Comparison of ENCODE assay signal across 28 cellular contexts in the genomic region with DNA sequence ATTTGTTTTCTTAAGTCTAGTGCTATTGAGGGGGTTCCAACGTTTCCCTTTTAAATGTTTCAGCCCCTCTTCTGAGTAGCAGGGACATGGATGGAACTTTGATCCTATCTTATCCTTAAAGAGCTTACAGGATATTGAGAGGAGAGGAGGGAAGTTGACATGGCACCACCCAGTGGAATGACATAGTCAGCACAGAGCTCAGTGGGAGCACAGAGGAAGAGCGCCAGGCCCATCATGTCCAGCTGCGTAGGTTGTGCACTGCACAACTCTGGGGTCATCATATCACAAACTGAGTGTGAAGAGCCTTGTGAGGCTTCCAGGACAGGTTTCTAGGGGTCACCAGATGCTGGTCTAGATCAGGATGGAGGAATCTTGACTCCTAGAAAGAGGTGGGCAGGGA. TPM values are rescaled to one million over a fixed set of nuclear protein-coding genes. Genes with fewer than 3 reads are reported as not detected.
DNase-seq lines count a peak whose midpoint lies in the region; ATAC-seq, FAIRE-seq and TF ChIP-seq lines count a peak whose summit lies in the region.
"Had no signal": no experiment of that assay in that cellular context is flagged by ENCODE, and none has a peak within 500 bp of the region (broad histone marks: within the 10 kb centered on the region; RNA-seq: fewer than 3 reads in every experiment).

No MANE protein-coding gene starts in this region.

- no peak for TF ChIP-seq EP300 in K562 (IDR thresholded peaks at IDR 0.05; ENCODE audit: low read length)

- H3K4me1 Mint-ChIP-seq in HFFc6 (ENCODE audit: low read depth), result peaks cover 12% of the 10 kb centered on the region

- FAIRE-seq in K562 (lab: Jason Lieb, UNC) (no peak), kidney (lab: Jason Lieb, UNC) (no peak)
- FAIRE-seq: endometrium, GM12878 had no signal

- peaks cover 6% of the 10 kb centered on the region; the same call in 1 of the 2 replicates for H3K27me3 Mint-ChIP-seq in HFFc6 (ENCODE audit: insufficient read depth)

- in situ Hi-C loops in K562 (cut with MboI), result no loop called here

- DNase-seq in AG10803 (ENCODE audit: low read depth) (no peak), HFFc6 (no peak), K562 (ENCODE audit: extremely low read depth in 1 of 4, low spot score in 3 of 4) (peak in 2 of 4 experiments; percentile 12 to 23), kidney (peak; percentile 6), left cardiac atrium (no peak), NCI-H1436 treated with DMSO at 0.1 percent for 48 hours (lab: John Stamatoyannopoulos, UW) (no peak)
- DNase-seq: activated CD4-positive, CD25-positive, alpha-beta regulatory T cell treated with anti-CD3 and anti-CD28 coated beads, Interleukin-2, amount 50 U/mL, for 72 hours; activated CD8-positive, alpha-beta memory T cell treated with anti-CD3 and anti-CD28 coated beads, Interleukin-2, amount 10 ng/mL, durations not matched to agents 7 days and 5 days; activated gamma-delta T cell; Caco-2; cerebellar nuclear complex; gastrocnemius medialis; GM23248; naive B cell; NCI-H1694; NCI-H226; NK-92 treated with Interleukin-12 subunit alpha and Interleukin-12 subunit beta, amount 100 ng/mL, for 24 hours; stimulated activated CD4-positive, alpha-beta T cell treated with anti-CD3 and anti-CD28 coated beads, Interleukin-4, amount 100 ng/mL, for 1 hour; T-helper 2 cell had no signal

- H3K27ac ChIP-seq in K562 (ENCODE audit: extremely low read depth, low read depth, low read length), result no peak overlapping the region
- H3K27ac ChIP-seq in kidney (ENCODE audit: low read depth in 2 of 2, low read length in 2 of 2), result no peak overlapping the region
- H3K27ac ChIP-seq: gastrocnemius medialis, GM23248 had no signal

- no peak overlapping the region for H3K4me3 ChIP-seq in AG10803 (ENCODE audit: low read length)
- H3K4me3 ChIP-seq in K562, result no peak overlapping the region
- no peak overlapping the region for H3K4me3 ChIP-seq in kidney (ENCODE audit: low read length in 2 of 2)
- H3K4me3 ChIP-seq: gastrocnemius medialis, GM12878, GM23248, lung had no signal

- no TSS peak for BruUV-seq in K562 (replicated peaks; lab: Mats Ljungman, UMichigan)

- POLR2A ChIA-PET in K562 (lab: Yijun Ruan, JAX), result interaction anchor here (0.6 kb wide), 2 partner anchors 29 to 213 kb away, joined by 3 read pairs; no protein-coding TSS in a partner anchor

- peak; percentile 72 for ATAC-seq in K562
- no peak for ATAC-seq in left cardiac atrium
- no peak for ATAC-seq in GM21526 (IDR thresholded peaks at IDR 0.05; ENCODE audit: low FRiP score, unreplicated experiment)
- ATAC-seq in GM21381 (IDR thresholded peaks at IDR 0.05; ENCODE audit: unreplicated experiment), result no peak
- ATAC-seq: activated CD8-positive, alpha-beta memory T cell treated with anti-CD3 and anti-CD28 coated beads, Interleukin-2, amount 10 ng/mL, durations not matched to agents 7 days and 5 days; gastrocnemius medialis; GM12878 had no signal

- TF ChIP-seq POLR2A in K562 (conservative IDR thresholded peaks at IDR 0.05), result no peak

- H3K4me1 ChIP-seq in K562 (replicated peaks in 1 of 2; ENCODE audit: control insufficient read depth in 2 of 2, insufficient read depth in 2 of 2, low read length in 2 of 2), result peaks cover 0 to 10% of the 10 kb centered on the region in 2 experiments; a peak in 2 of 5 replicates
- H3K4me1 ChIP-seq in kidney (ENCODE audit: control insufficient read depth in 1 of 2, insufficient read depth in 1 of 2, low read depth in 1 of 2, low read length in 2 of 2), result peaks cover 0 to 3% of the 10 kb centered on the region in 2 donors
- H3K4me1 ChIP-seq: gastrocnemius medialis had no signal

- H3K27me3 ChIP-seq in K562 (ENCODE audit: control insufficient read depth in 2 of 2, insufficient read depth in 2 of 2, low read length in 2 of 2), result peaks cover 10 to 20% of the 10 kb centered on the region in 2 experiments; a peak in 4 of 5 replicates

- no peak overlapping the region for H3K27ac Mint-ChIP-seq in HFFc6
- H3K27ac Mint-ChIP-seq: activated CD8-positive, alpha-beta memory T cell treated with anti-CD3 and anti-CD28 coated beads, Interleukin-2, amount 10 ng/mL, durations not matched to agents 7 days and 5 days had no signal

- intact Hi-C loops in K562 (cut with micrococcal nuclease), result no loop called here
- intact Hi-C loops in kidney (cut with DNase I), result no loop called here
- intact Hi-C loops in left cardiac atrium (cut with DNase I), result no loop called here

- no peak overlapping the region for H3K4me2 ChIP-seq in K562 (ENCODE audit: insufficient read depth, low read length)

- no peaks in the 10 kb centered on the region for H3K9me3 ChIP-seq in K562 (replicated peaks; ENCODE audit: control insufficient read depth, insufficient read depth, low read depth, low read length)
- no peaks in the 10 kb centered on the region for H3K9me3 ChIP-seq in kidney (ENCODE audit: control insufficient read depth in 1 of 2, low read length in 2 of 2)
- H3K9me3 ChIP-seq: Caco-2, gastrocnemius medialis had no signal

- no peaks in the 10 kb centered on the region for H3K79me2 ChIP-seq in K562 (ENCODE audit: control insufficient read depth, insufficient read depth, low read length)

- CTCF ChIA-PET in K562 (lab: Yijun Ruan, JAX; ENCODE audit: low intra/inter-chr PET ratio), result no interaction called here

- no peak overlapping the region for H3K4me3 Mint-ChIP-seq in HFFc6
- H3K4me3 Mint-ChIP-seq: activated CD8-positive, alpha-beta memory T cell treated with anti-CD3 and anti-CD28 coated beads, Interleukin-2, amount 10 ng/mL, durations not matched to agents 7 days and 5 days; naive B cell had no signal

- H4K20me1 ChIP-seq in K562 (replicated peaks; ENCODE audit: control insufficient read depth, insufficient read depth, low read length), result peaks cover 5% of the 10 kb centered on the region; the same call in 1 of the 2 replicates

- 11% methylated on average over 3 of the region's 3 CpGs for WGBS in K562 (ENCODE audit: insufficient coverage, low coverage, missing lambda C conversion rate)

- no peaks in the 10 kb centered on the region for H3K9me3 Mint-ChIP-seq in HFFc6
- H3K9me3 Mint-ChIP-seq: naive B cell had no signal

- H3K36me3 ChIP-seq in K562 (ENCODE audit: control insufficient read depth, insufficient read depth, low read length), result no peaks in the 10 kb centered on the region
- H3K36me3 ChIP-seq in kidney (ENCODE audit: control insufficient read depth in 1 of 2, insufficient read depth in 2 of 2, low read length in 2 of 2), result no peaks in the 10 kb centered on the region
- H3K36me3 ChIP-seq: gastrocnemius medialis had no signal

- H3K9ac ChIP-seq in K562 (ENCODE audit: insufficient read depth in 1 of 2, low read depth in 2 of 2, low read length in 2 of 2) (no peak overlapping the region), kidney (ENCODE audit: low read length in 2 of 2) (no peak overlapping the region)
- H3K9ac ChIP-seq: GM23248 had no signal

- H3K9me1 ChIP-seq in K562 (ENCODE audit: control insufficient read depth, insufficient read depth, low read length), result no peaks in the 10 kb centered on the region

- peak; percentile 14; the same call in 1 of the 2 replicates for TF ChIP-seq CTCF in AG10803 (conservative IDR thresholded peaks at IDR 0.05; ENCODE audit: low read length)
- peak; percentile 48; the same call in 1 of the 2 replicates for TF ChIP-seq CTCF in HFFc6 (IDR thresholded peaks at IDR 0.05)
- peak in 2 of 3 experiments; percentile 21 to 29; a peak in 2 of 6 replicates for TF ChIP-seq CTCF in K562 (IDR thresholded peaks at IDR 0.05 in 2 of 3, conservative IDR thresholded peaks at IDR 0.05 in 1 of 3; ENCODE audit: insufficient read depth in 2 of 3, low read depth in 1 of 3, low read length in 3 of 3)
- no peak for TF ChIP-seq CTCF in kidney (IDR thresholded peaks at IDR 0.05; ENCODE audit: borderline replicate concordance, extremely low read depth, insufficient read depth)

- no peak overlapping the region for H2AFZ ChIP-seq in K562 (ENCODE audit: low read depth, low read length)
- H2AFZ ChIP-seq: GM23248 had no signal

- TF ChIP-seq RAD21 in K562 (CRISPR knock-in tag; conservative IDR thresholded peaks at IDR 0.05 in 1 of 2, IDR thresholded peaks at IDR 0.05 in 1 of 2), result no peak

- H3K36me3 Mint-ChIP-seq in HFFc6 (ENCODE audit: low read depth), result no peaks in the 10 kb centered on the region
- H3K36me3 Mint-ChIP-seq: activated CD8-positive, alpha-beta memory T cell treated with anti-CD3 and anti-CD28 coated beads, Interleukin-2, amount 10 ng/mL, durations not matched to agents 7 days and 5 days; naive B cell had no signal

RNA-seq across cellular contexts. Expression of a gene that starts 4.6 kb away (rescaled TPM):
- total RNA-seq in HFFc6 (2021; fragmentation: NEBNext Ultra II Directional; extraction: Animal tissue kit (Norgen Biotek cat#: 25700)), result 10 to 100 TPM; 45.9 to 70.5 (median 56.9) TPM
- total RNA-seq in K562 (2011; cell fraction: chromatin; rRNA removed; ENCODE audit: low replicate concordance), result not detected in 2 replicates
- not detected in 2 replicates for total RNA-seq in K562 (2011; cell fraction: nucleolus; rRNA removed)
- not detected in 2 replicates for total RNA-seq in K562 (2011; cell fraction: nucleoplasm; rRNA removed)
- total RNA-seq in K562 (2014; rRNA removed) (not detected in 2 replicates), K562 (2014; rRNA removed; fragmentation: Illumina TruSeq; extraction: Trizol) (not detected in 2 replicates), K562 (2015; rRNA removed; fragmentation: Illumina TruSeq; extraction: Trizol) (not detected in 2 replicates), K562 (2021) (0.29 and 0.38 TPM in 2 replicates), kidney (29.9 TPM), left cardiac atrium (10 to 100 TPM; 13.0 to 25.0 TPM)
- polyA plus RNA-seq in K562 (2011; rRNA removed) (0.09 and 0.15 TPM in 2 replicates), K562 (2014; fragmentation: Illumina TruSeq; extraction: Trizol) (not detected in 2 replicates), K562 (2014; fragmentation: Nextera tagmentation; extraction: Ambion mirVana) (not detected), K562 (2014; rRNA removed) (0.96 TPM in 1 of 2 replicates, not detected in the other), kidney (ENCODE audit: insufficient read depth, low read depth, low replicate concordance) (19.3 TPM)
- 0.67 TPM in 1 of 2 replicates, not detected in the other for polyA plus RNA-seq in K562 (2011; cell fraction: cytosol; rRNA removed)
- polyA plus RNA-seq in K562 (2011; cell fraction: nucleus; rRNA removed), result 0.14 and 0.54 TPM in 2 replicates
- 0.32 and 0.38 TPM in 2 replicates for polyA plus RNA-seq in K562 (2012)
- not detected in 2 replicates for polyA minus RNA-seq in K562 (2011; rRNA and poly(A)+ RNA removed)
- not detected in 2 replicates for polyA minus RNA-seq in K562 (2011; cell fraction: cytosol; rRNA and poly(A)+ RNA removed)
- not detected in 2 replicates for polyA minus RNA-seq in K562 (2011; cell fraction: nucleus; rRNA and poly(A)+ RNA removed)

RNA-seq across cellular contexts. Expression of a gene that starts 14.1 kb away (rescaled TPM):
- total RNA-seq in HFFc6 (2021; fragmentation: NEBNext Ultra II Directional; extraction: Animal tissue kit (Norgen Biotek cat#: 25700)), result 1 to 10 TPM; 3.0 to 4.0 (median 3.6) TPM
- total RNA-seq in K562 (2011; cell fraction: chromatin; rRNA removed; ENCODE audit: low replicate concordance), result 0.53 TPM in 1 of 2 replicates, not detected in the other
- 1.2 TPM in 2 replicates for total RNA-seq in K562 (2011; cell fraction: nucleolus; rRNA removed)
- 0.44 and 0.61 TPM in 2 replicates for total RNA-seq in K562 (2011; cell fraction: nucleoplasm; rRNA removed)
- total RNA-seq in K562 (2014; rRNA removed) (0.64 and 1.6 TPM in 2 replicates), K562 (2014; rRNA removed; fragmentation: Illumina TruSeq; extraction: Trizol) (0.10 TPM in 1 of 2 replicates, not detected in the other), K562 (2015; rRNA removed; fragmentation: Illumina TruSeq; extraction: Trizol) (0.38 and 0.43 TPM in 2 replicates), K562 (2021) (0.58 and 0.74 TPM in 2 replicates), kidney (6.8 TPM), left cardiac atrium (1 to 10 TPM; 3.3 to 5.4 TPM)
- polyA plus RNA-seq in K562 (2011; rRNA removed) (0.11 and 0.12 TPM in 2 replicates), K562 (2014; fragmentation: Illumina TruSeq; extraction: Trizol) (0.06 and 0.28 TPM in 2 replicates), K562 (2014; fragmentation: Nextera tagmentation; extraction: Ambion mirVana) (under 1 TPM; 0.23 to 0.34 TPM), K562 (2014; rRNA removed) (0.15 and 0.32 TPM in 2 replicates), kidney (ENCODE audit: insufficient read depth, low read depth, low replicate concordance) (2.0 TPM)
- 0.32 and 0.64 TPM in 2 replicates for polyA plus RNA-seq in K562 (2011; cell fraction: cytosol; rRNA removed)
- polyA plus RNA-seq in K562 (2011; cell fraction: nucleus; rRNA removed), result 0.24 and 0.43 TPM in 2 replicates
- polyA plus RNA-seq in K562 (2012), result 0.35 and 0.48 TPM in 2 replicates
- polyA minus RNA-seq in K562 (2011; rRNA and poly(A)+ RNA removed), result 0.28 TPM in 1 of 2 replicates, not detected in the other
- polyA minus RNA-seq in K562 (2011; cell fraction: cytosol; rRNA and poly(A)+ RNA removed), result 0.91 and 0.95 TPM in 2 replicates
- polyA minus RNA-seq in K562 (2011; cell fraction: nucleus; rRNA and poly(A)+ RNA removed), result 0.89 and 1.8 TPM in 2 replicates

RNA-seq across cellular contexts. Expression of a gene that starts 25.0 kb away (rescaled TPM):
- total RNA-seq in HFFc6 (2021; fragmentation: NEBNext Ultra II Directional; extraction: Animal tissue kit (Norgen Biotek cat#: 25700)), result not detected
- total RNA-seq in K562 (2011; cell fraction: chromatin; rRNA removed; ENCODE audit: low replicate concordance), result not detected in 2 replicates
- not detected in 2 replicates for total RNA-seq in K562 (2011; cell fraction: nucleolus; rRNA removed)
- not detected in 2 replicates for total RNA-seq in K562 (2011; cell fraction: nucleoplasm; rRNA removed)
- not detected in 2 replicates for total RNA-seq in K562 (2014; rRNA removed)
- total RNA-seq in K562 (2014; rRNA removed; fragmentation: Illumina TruSeq; extraction: Trizol), result not detected in 2 replicates
- not detected in 2 replicates for total RNA-seq in K562 (2015; rRNA removed; fragmentation: Illumina TruSeq; extraction: Trizol)
- 0.34 TPM in 1 of 2 replicates, not detected in the other for total RNA-seq in K562 (2021)
- polyA plus RNA-seq in K562 (2011; rRNA removed), result not detected in 2 replicates
- polyA plus RNA-seq in K562 (2011; cell fraction: cytosol; rRNA removed), result not detected in 2 replicates
- polyA plus RNA-seq in K562 (2011; cell fraction: nucleus; rRNA removed), result not detected in 2 replicates
- polyA plus RNA-seq in K562 (2012), result 0.29 TPM in 1 of 2 replicates, not detected in the other
- polyA plus RNA-seq in K562 (2014; fragmentation: Illumina TruSeq; extraction: Trizol), result not detected in 2 replicates
- not detected for polyA plus RNA-seq in K562 (2014; fragmentation: Nextera tagmentation; extraction: Ambion mirVana)
- polyA plus RNA-seq in K562 (2014; rRNA removed), result not detected in 2 replicates
- polyA minus RNA-seq in K562 (2011; rRNA and poly(A)+ RNA removed), result not detected in 2 replicates
- polyA minus RNA-seq in K562 (2011; cell fraction: cytosol; rRNA and poly(A)+ RNA removed), result not detected in 2 replicates
- polyA minus RNA-seq in K562 (2011; cell fraction: nucleus; rRNA and poly(A)+ RNA removed), result not detected in 2 replicates
- total RNA-seq in kidney, result not detected
- polyA plus RNA-seq in kidney (ENCODE audit: insufficient read depth, low read depth, low replicate concordance), result not detected
- 1 to 10 TPM in 1 of 2 donors, not detected in 1; 1.1 TPM for total RNA-seq in left cardiac atrium
- total RNA-seq: Caco-2, gastrocnemius medialis, GM12878, GM23248, HT1080, lung, M059J, skeletal muscle tissue, subcutaneous adipose tissue had no signal
- polyA plus RNA-seq: GM12878, GM23248 had no signal

RNA-seq across cellular contexts. Expression of a gene that starts 28.7 kb away (rescaled TPM):
- 10 to 100 TPM; 70.7 to 76.5 (median 74.0) TPM for total RNA-seq in HFFc6 (2021; fragmentation: NEBNext Ultra II Directional; extraction: Animal tissue kit (Norgen Biotek cat#: 25700))
- 299 and 811 TPM in 2 replicates for total RNA-seq in K562 (2011; cell fraction: chromatin; rRNA removed; ENCODE audit: low replicate concordance)
- 301 and 324 TPM in 2 replicates for total RNA-seq in K562 (2011; cell fraction: nucleolus; rRNA removed)
- 310 and 346 TPM in 2 replicates for total RNA-seq in K562 (2011; cell fraction: nucleoplasm; rRNA removed)
- total RNA-seq in K562 (2014; rRNA removed) (32.2 and 36.0 TPM in 2 replicates), K562 (2014; rRNA removed; fragmentation: Illumina TruSeq; extraction: Trizol) (6.0 and 8.4 TPM in 2 replicates), K562 (2015; rRNA removed; fragmentation: Illumina TruSeq; extraction: Trizol) (16.3 and 17.2 TPM in 2 replicates), K562 (2021) (116 and 146 TPM in 2 replicates), kidney (208 TPM), left cardiac atrium (10 to 100 TPM; 66.6 to 76.5 TPM)
- polyA plus RNA-seq in K562 (2011; rRNA removed) (28.1 and 70.4 TPM in 2 replicates), K562 (2014; fragmentation: Illumina TruSeq; extraction: Trizol) (44.5 and 79.0 TPM in 2 replicates), K562 (2014; fragmentation: Nextera tagmentation; extraction: Ambion mirVana) (1 to 10 TPM in 1 of 2 experiments, under 1 TPM in 1; 0.74 to 2.3 TPM), K562 (2014; rRNA removed) (125 and 144 TPM in 2 replicates), kidney (ENCODE audit: insufficient read depth, low read depth, low replicate concordance) (48.6 TPM)
- 32.2 and 33.2 TPM in 2 replicates for polyA plus RNA-seq in K562 (2011; cell fraction: cytosol; rRNA removed)
- 546 and 794 TPM in 2 replicates for polyA plus RNA-seq in K562 (2011; cell fraction: nucleus; rRNA removed)
- 103 and 172 TPM in 2 replicates for polyA plus RNA-seq in K562 (2012)
- 16.0 and 20.5 TPM in 2 replicates for polyA minus RNA-seq in K562 (2011; rRNA and poly(A)+ RNA removed)
- polyA minus RNA-seq in K562 (2011; cell fraction: cytosol; rRNA and poly(A)+ RNA removed), result 21.1 and 33.8 TPM in 2 replicates
- 88.3 and 112 TPM in 2 replicates for polyA minus RNA-seq in K562 (2011; cell fraction: nucleus; rRNA and poly(A)+ RNA removed)

Comparison
In these comparisons a context has a peak if more than half of its experiments do, and no peak if none do; other contexts are left out.
1. RNA of a gene that starts 4.6 kb away (total RNA-seq): 45.9 to 70.5 TPM in HFFc6, 29.9 TPM in kidney (single experiment) and 13.0 to 25.0 TPM in left cardiac atrium; 0.29 to 0.38 TPM in K562; every median in the first group is over 4 times any median in the second.